In genomic region chr5:154242964-154243376, GRCh38 we compare ENCODE assay signal across 13 cellular contexts. TPM values are rescaled to one million over a fixed set of nuclear protein-coding genes. Genes with fewer than 3 reads are reported as not detected.
DNase-seq lines count a peak whose midpoint lies in the region; ATAC-seq and TF ChIP-seq lines count a peak whose summit lies in the region.
"Had no signal": no experiment of that assay in that cellular context is flagged by ENCODE, and none has a peak within 500 bp of the region (broad histone marks: within the 10 kb centered on the region; RNA-seq: fewer than 3 reads in every experiment).

No MANE protein-coding gene starts in this region.

- H3K27ac Mint-ChIP-seq in stimulated activated naive B cell treated with anti-CD40 and anti-IgM and Interleukin-4, amounts not matched to agents 10 μg/mL and 1 μg/mL and 100 μg/mL, for 72 hours = no peak overlapping the region

- peaks cover 0 to 4% of the 10 kb centered on the region in 2 experiments for H3K36me3 ChIP-seq in SK-N-SH (replicated peaks in 1 of 2; ENCODE audit: control insufficient read depth in 1 of 2, insufficient read depth in 2 of 2, low read length in 1 of 2)

- H2AFZ ChIP-seq in SK-N-SH (ENCODE audit: low read depth) = no peak overlapping the region

- WGBS in SK-N-SH (ENCODE audit: low lambda C conversion rate) = 11% methylated on average over 1 of the region's 1 CpG

- H3K9me3 ChIP-seq in SK-N-SH = no peaks in the 10 kb centered on the region
- H3K9me3 ChIP-seq: psoas muscle had no signal

- H3K27me3 Mint-ChIP-seq in stimulated activated naive B cell treated with anti-CD40 and anti-IgM and Interleukin-4, amounts not matched to agents 10 μg/mL and 1 μg/mL and 100 μg/mL, for 72 hours = no peaks in the 10 kb centered on the region

- H3K79me2 ChIP-seq in SK-N-SH (ENCODE audit: insufficient read depth) = peaks cover 95% of the 10 kb centered on the region

- H3K9ac ChIP-seq in SK-N-SH = no peak overlapping the region

- peaks cover 2 to 3% of the 10 kb centered on the region in 2 experiments; a peak in 2 of 4 replicates for H3K4me1 ChIP-seq in SK-N-SH (ENCODE audit: control insufficient read depth in 1 of 2, insufficient read depth in 2 of 2, low read depth in 1 of 2, low read length in 1 of 2)

- peaks cover 8% of the 10 kb centered on the region for H4K20me1 ChIP-seq in SK-N-SH (ENCODE audit: insufficient read depth)

- no peak overlapping the region for H3K4me2 ChIP-seq in SK-N-SH

- POLR2A ChIA-PET in SK-N-SH (lab: Yijun Ruan, JAX) = no interaction called here

- no peak overlapping the region for H3K27ac ChIP-seq in SK-N-SH (ENCODE audit: low read depth in 2 of 2, low read length in 1 of 2)
- H3K27ac ChIP-seq: psoas muscle had no signal

- no peak for TF ChIP-seq EP300 in SK-N-SH (IDR thresholded peaks at IDR 0.05; ENCODE audit: borderline replicate concordance in 1 of 2, low read depth in 1 of 2, low read length in 1 of 2)

- TF ChIP-seq CTCF in SK-N-SH (IDR thresholded peaks at IDR 0.05) = no peak

- H3K4me3 ChIP-seq in SK-N-SH (ENCODE audit: low read depth in 2 of 2, low read length in 1 of 2) = no peak overlapping the region
- H3K4me3 ChIP-seq: psoas muscle had no signal

- no peaks in the 10 kb centered on the region for H3K9me2 ChIP-seq in SK-N-SH

- H3K27me3 ChIP-seq in SK-N-SH (ENCODE audit: insufficient read depth) = no peaks in the 10 kb centered on the region

- H3K4me3 Mint-ChIP-seq in stimulated activated naive B cell treated with anti-CD40 and anti-IgM and Interleukin-4, amounts not matched to agents 10 μg/mL and 1 μg/mL and 100 μg/mL, for 72 hours = no peak overlapping the region

- peaks cover 8 to 9% of the 10 kb centered on the region in 2 donors for H3K36me3 Mint-ChIP-seq in stimulated activated naive B cell treated with anti-CD40 and anti-IgM and Interleukin-4, amounts not matched to agents 10 μg/mL and 1 μg/mL and 100 μg/mL, for 72 hours

- DNase-seq in SK-N-SH (no peak), NCI-H774 (lab: John Stamatoyannopoulos, UW) (no peak), left lobe of liver (ENCODE audit: low spot score) (no peak)
- DNase-seq in stimulated activated naive B cell treated with anti-CD40 and anti-IgM and Interleukin-4, amounts not matched to agents 10 μg/mL and 1 μg/mL and 100 μg/mL, for 72 hours = no peak
- DNase-seq: activated CD4-positive, alpha-beta T cell treated with anti-CD3 and anti-CD28 coated beads, Interleukin-2, amount 50 U/mL, for 1 hour; activated naive CD4-positive, alpha-beta T cell; psoas muscle; stimulated activated CD4-positive, alpha-beta T cell treated with anti-CD3 and anti-CD28 coated beads, Interleukin-4, amount 100 ng/mL, for 1 hour had no signal

- peaks cover 34 to 60% of the 10 kb centered on the region in 2 donors for H3K4me1 Mint-ChIP-seq in stimulated activated naive B cell treated with anti-CD40 and anti-IgM and Interleukin-4, amounts not matched to agents 10 μg/mL and 1 μg/mL and 100 μg/mL, for 72 hours

- CTCF ChIA-PET in SK-N-SH (lab: Yijun Ruan, JAX) = interaction anchor here (0.9 to 1.1 kb wide), 2 partner anchors 185 to 324 kb away, joined by 3 read pairs; no protein-coding TSS in a partner anchor

- no peak for TF ChIP-seq RAD21 in SK-N-SH (IDR thresholded peaks at IDR 0.05; ENCODE audit: low read length)

- no peaks in the 10 kb centered on the region for H3F3A ChIP-seq in SK-N-SH (replicated peaks; ENCODE audit: insufficient read depth)

- peaks cover 0 to 3% of the 10 kb centered on the region in 2 donors for H3K9me3 Mint-ChIP-seq in stimulated activated naive B cell treated with anti-CD40 and anti-IgM and Interleukin-4, amounts not matched to agents 10 μg/mL and 1 μg/mL and 100 μg/mL, for 72 hours

- ATAC-seq in SK-N-SH treated with all-trans-retinoic acid at 6 μM for 48 hours = no peak
- peak; percentile 73 for ATAC-seq in HG02588 (IDR thresholded peaks at IDR 0.05; ENCODE audit: unreplicated experiment)
- ATAC-seq in HG03439 (IDR thresholded peaks at IDR 0.05; ENCODE audit: unreplicated experiment) = peak; percentile 70
- peak; percentile 71 to 73 for ATAC-seq in stimulated activated naive B cell treated with anti-CD40 and anti-IgM and Interleukin-4, amounts not matched to agents 10 μg/mL and 1 μg/mL and 100 μg/mL, for 72 hours (replicated peaks)
- no peak for ATAC-seq in left lobe of liver
- no peak for ATAC-seq in HG03097 (IDR thresholded peaks at IDR 0.05; ENCODE audit: low FRiP score, unreplicated experiment)
- ATAC-seq: HCT116, psoas muscle had no signal

TF ChIP-seq in SK-N-SH treated with all-trans-retinoic acid at 6 μM for 48 hours, 23 proteins besides CTCF, POLR2A, EP300 and RAD21 (continues in another document):
- TF ChIP-seq ZFP30 (CRISPR knock-in tag; IDR thresholded peaks at IDR 0.05) = no peak
- peak; percentile 87 for TF ChIP-seq ZNF70 (CRISPR knock-in tag; IDR thresholded peaks at IDR 0.05)
- no peak for TF ChIP-seq PATZ1 (CRISPR knock-in tag; IDR thresholded peaks at IDR 0.05; ENCODE audit: borderline replicate concordance)
- TF ChIP-seq, protein P1, sequence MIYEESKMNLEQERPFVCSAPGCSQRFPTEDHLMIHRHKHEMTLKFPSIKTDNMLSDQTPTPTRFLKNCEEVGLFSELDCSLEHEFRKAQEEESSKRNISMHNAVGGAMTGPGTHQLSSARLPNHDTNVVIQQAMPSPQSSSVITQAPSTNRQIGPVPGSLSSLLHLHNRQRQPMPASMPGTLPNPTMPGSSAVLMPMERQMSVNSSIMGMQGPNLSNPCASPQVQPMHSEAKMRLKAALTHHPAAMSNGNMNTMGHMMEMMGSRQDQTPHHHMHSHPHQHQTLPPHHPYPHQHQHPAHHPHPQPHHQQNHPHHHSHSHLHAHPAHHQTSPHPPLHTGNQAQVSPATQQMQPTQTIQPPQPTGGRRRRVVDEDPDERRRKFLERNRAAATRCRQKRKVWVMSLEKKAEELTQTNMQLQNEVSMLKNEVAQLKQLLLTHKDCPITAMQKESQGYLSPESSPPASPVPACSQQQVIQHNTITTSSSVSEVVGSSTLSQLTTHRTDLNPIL (CRISPR knock-in tag; IDR thresholded peaks at IDR 0.05; ENCODE audit: low read depth) = no peak
- TF ChIP-seq ZFP3 (CRISPR knock-in tag; IDR thresholded peaks at IDR 0.05) = no peak
- no peak for TF ChIP-seq ZNF8 (CRISPR knock-in tag; IDR thresholded peaks at IDR 0.05)
- TF ChIP-seq ISL1 (CRISPR knock-in tag; IDR thresholded peaks at IDR 0.05) = no peak
- TF ChIP-seq OSR1 (CRISPR knock-in tag; IDR thresholded peaks at IDR 0.05) = no peak

TF ChIP-seq in SK-N-SH, 30 proteins besides CTCF, POLR2A, EP300 and RAD21:
- TF ChIP-seq MXI1 (IDR thresholded peaks at IDR 0.05; ENCODE audit: low read depth, low read length) (no peak), TAF1 (IDR thresholded peaks at IDR 0.05; ENCODE audit: borderline replicate concordance, low read depth, low read length) (no peak)

RNA-seq across cellular contexts. Expression of gene GALNT10, which starts 52.4 kb away (rescaled TPM):
- 56.3 and 78.9 TPM in 2 replicates for polyA plus RNA-seq in SK-N-SH (2012; rRNA removed)
- polyA plus RNA-seq in SK-N-SH (2012; cell fraction: cytosol; rRNA removed) = 45.8 and 54.1 TPM in 2 replicates
- polyA plus RNA-seq in SK-N-SH (2012; cell fraction: nucleus; rRNA removed) = 43.7 and 69.2 TPM in 2 replicates
- 7.8 TPM for total RNA-seq in left lobe of liver

Comparison
In these comparisons a context has a peak if more than half of its experiments do, and no peak if none do; other contexts are left out.
1. ATAC-seq: peak in HG02588 (single experiment), HG03439 (single experiment) and stimulated activated naive B cell treated with anti-CD40 and anti-IgM and Interleukin-4, amounts not matched to agents 10 μg/mL and 1 μg/mL and 100 μg/mL, for 72 hours (2 of 2); none in SK-N-SH treated with all-trans-retinoic acid at 6 μM for 48 hours (single experiment), left lobe of liver (single experiment) and HG03097 (single experiment).